ENCODE assay signal across 6 cellular contexts in the genomic region with DNA sequence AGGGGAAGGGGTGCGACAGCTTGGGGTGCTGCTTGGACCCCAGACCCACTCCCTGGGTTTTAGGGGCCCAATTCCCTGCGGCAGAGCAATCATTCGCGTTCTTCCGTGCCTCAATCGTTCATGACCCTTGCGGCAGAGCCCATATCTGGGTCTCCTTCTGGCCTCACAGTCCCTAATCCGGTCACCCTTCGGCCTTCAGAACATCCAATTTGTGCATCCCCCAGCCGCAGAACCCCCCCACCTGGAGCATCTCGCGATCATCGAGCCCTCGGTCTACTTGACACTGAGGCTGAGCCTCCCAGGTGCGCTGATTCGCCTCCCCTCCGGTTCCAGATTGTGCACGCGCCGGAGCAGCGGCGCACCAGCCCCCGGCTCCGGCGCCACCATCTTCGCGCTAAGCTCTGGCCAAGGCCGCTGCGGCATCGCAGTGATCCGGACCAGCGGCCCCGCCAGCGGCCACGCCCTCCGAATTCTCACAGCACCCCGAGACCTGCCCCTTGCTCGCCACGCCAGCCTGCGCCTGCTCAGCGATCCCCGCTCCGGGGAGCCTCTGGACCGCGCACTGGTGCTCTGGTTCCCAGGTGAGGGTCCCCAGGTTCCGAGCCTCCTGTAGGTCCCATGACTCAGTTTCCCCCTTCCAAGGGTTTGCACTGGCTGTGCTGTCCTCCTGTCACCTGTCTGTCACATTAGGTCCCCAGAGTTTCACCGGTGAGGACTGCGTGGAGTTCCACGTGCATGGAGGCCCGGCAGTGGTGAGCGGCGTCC. TPM values are rescaled to one million over a fixed set of nuclear protein-coding genes. Genes with fewer than 3 reads are reported as not detected.
DNase-seq lines count a peak whose midpoint lies in the region; ATAC-seq and TF ChIP-seq lines count a peak whose summit lies in the region.

No MANE protein-coding gene starts in this region.

- H3K4me1 Mint-ChIP-seq in endothelial cell (ENCODE audit: unreplicated experiment), result peaks cover 11% of the 10 kb centered on the region

- H3K27ac ChIP-seq in skin epidermis, result peak overlapping the region in 20 of 21 experiments; percentile 54 to 98 (median 92)

- H3K4me3 Mint-ChIP-seq in endothelial cell (ENCODE audit: unreplicated experiment), result peak overlapping the region; percentile 94

- no peak overlapping the region for H3K27ac Mint-ChIP-seq in endothelial cell (ENCODE audit: unreplicated experiment)

- H3K36me3 Mint-ChIP-seq in endothelial cell (ENCODE audit: low read depth, unreplicated experiment), result peaks cover 10% of the 10 kb centered on the region

- DNase-seq in GM03348 (ENCODE audit: low spot score) (peak; percentile 60), NOMO-1 treated with DMSO at 0.1 percent for 48 hours (lab: John Stamatoyannopoulos, UW; ENCODE audit: unreplicated experiment) (peak; percentile 14), endothelial cell (ENCODE audit: low spot score) (no peak), iPS-NIHi7 (ENCODE audit: extremely low spot score) (no peak)

- H3K9me3 Mint-ChIP-seq in endothelial cell (ENCODE audit: unreplicated experiment), result no peaks in the 10 kb centered on the region

- no peak for TF ChIP-seq CTCF in endothelial cell (IDR thresholded peaks at IDR 0.05; ENCODE audit: unreplicated experiment)

- no peak for ATAC-seq in GM18502 (IDR thresholded peaks at IDR 0.05; ENCODE audit: poor library complexity, unreplicated experiment)

- peak overlapping the region; percentile 53 to 84 (median 72) for H3K4me3 ChIP-seq in skin epidermis

- H3K27me3 Mint-ChIP-seq in endothelial cell (ENCODE audit: unreplicated experiment), result peaks cover 24% of the 10 kb centered on the region

RNA-seq across cellular contexts. Expression of a gene that starts 0.5 kb away (rescaled TPM):
- 27.3 TPM for total RNA-seq in endothelial cell (ENCODE audit: unreplicated experiment)

RNA-seq across cellular contexts. Expression of a gene that starts 3.2 kb away (rescaled TPM):
- total RNA-seq in endothelial cell (ENCODE audit: unreplicated experiment), result 19.0 TPM

RNA-seq across cellular contexts. Expression of a gene that starts 28.5 kb away (rescaled TPM):
- 44.7 TPM for total RNA-seq in endothelial cell (ENCODE audit: unreplicated experiment)

RNA-seq across cellular contexts. Expression of a gene that starts 32.2 kb away (rescaled TPM):
- 60.2 TPM for total RNA-seq in endothelial cell (ENCODE audit: unreplicated experiment)

RNA-seq across cellular contexts. Expression of a gene that starts 34.6 kb away (rescaled TPM):
- 8.9 TPM for total RNA-seq in endothelial cell (ENCODE audit: unreplicated experiment)

Comparison
In these comparisons a context has a peak if more than half of its experiments do, and no peak if none do; other contexts are left out.
1. DNase-seq: peak in GM03348 (single experiment) and NOMO-1 treated with DMSO at 0.1 percent for 48 hours (single experiment); none in endothelial cell (single experiment) and iPS-NIHi7 (single experiment).